8 cellular contexts compared by ENCODE assay signal in the genomic region with DNA sequence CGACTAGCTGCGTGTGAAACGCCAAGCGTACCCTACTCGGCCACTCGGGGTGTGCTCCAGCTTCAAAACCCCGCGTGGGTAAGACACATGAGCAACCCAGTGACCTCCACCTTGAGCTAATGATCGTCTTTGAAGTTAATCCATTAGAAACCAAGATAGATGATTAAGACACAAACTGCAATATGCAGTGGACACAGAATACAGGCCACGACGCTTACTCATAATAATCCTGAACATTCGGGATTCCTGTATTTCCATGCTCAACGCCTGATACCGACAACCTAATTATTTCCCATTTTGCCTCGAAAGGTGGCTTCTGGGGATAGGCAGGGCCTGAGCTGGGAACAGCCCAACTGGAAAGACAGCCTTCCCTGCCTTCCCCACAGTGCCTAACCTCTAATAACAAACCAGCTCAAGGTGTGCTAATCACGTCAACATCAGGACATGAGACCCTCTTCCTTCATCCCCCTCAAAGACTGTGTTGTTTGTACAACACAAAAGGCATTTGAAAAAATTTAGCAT. TPM values are rescaled to one million over a fixed set of nuclear protein-coding genes. Genes with fewer than 3 reads are reported as not detected.
DNase-seq lines count a peak whose midpoint lies in the region; ATAC-seq, FAIRE-seq and TF ChIP-seq lines count a peak whose summit lies in the region.

No MANE protein-coding gene starts in this region.

- H3K27ac ChIP-seq in right atrium auricular region (peak overlapping the region in 1 of 2 donors; percentile 31), astrocyte (ENCODE audit: low read depth, low read length) (no peak overlapping the region), lung (ENCODE audit: low read depth in 1 of 2, low read length in 1 of 2) (peak overlapping the region in 1 of 2 donors; percentile 28)

- TF ChIP-seq CTCF in right atrium auricular region (IDR thresholded peaks at IDR 0.05) (no peak), astrocyte (IDR thresholded peaks at IDR 0.05; ENCODE audit: insufficient read depth, low read depth, low read length) (no peak), lung (IDR thresholded peaks at IDR 0.05; ENCODE audit: control extremely low read depth, extremely low read depth) (no peak)

- H3K27ac Mint-ChIP-seq in astrocyte (ENCODE audit: unreplicated experiment), result no peak overlapping the region

- no peaks in the 10 kb centered on the region for H3K9me3 ChIP-seq in right atrium auricular region
- H3K9me3 ChIP-seq in astrocyte (ENCODE audit: insufficient read depth, low read depth, low read length), result no peaks in the 10 kb centered on the region
- H3K9me3 ChIP-seq in lung (ENCODE audit: control insufficient read depth in 2 of 2, insufficient read depth in 1 of 2, low read length in 1 of 2), result no peaks in the 10 kb centered on the region

- DNase-seq in right atrium auricular region (ENCODE audit: low spot score) (no peak), left ventricle myocardium superior (no peak), astrocyte (ENCODE audit: low read depth) (no peak), lung (ENCODE audit: low spot score) (no peak), KG1 (lab: John Stamatoyannopoulos, UW) (no peak)
- no peak for DNase-seq in effector CD4-positive, alpha-beta T cell

- H3K36me3 Mint-ChIP-seq in astrocyte (ENCODE audit: low read depth, unreplicated experiment), result peaks cover 1% of the 10 kb centered on the region

- 17 to 23% methylated on average over 16 of the region's 16 CpGs for WGBS in lung, 2 donors

- H3K36me3 ChIP-seq in right atrium auricular region (peaks cover 21% of the 10 kb centered on the region), astrocyte (ENCODE audit: insufficient read depth, low read length) (peaks cover 17% of the 10 kb centered on the region), lung (ENCODE audit: control insufficient read depth in 2 of 2, insufficient read depth in 2 of 2, low read length in 2 of 2) (peaks cover 9 to 18% of the 10 kb centered on the region in 2 donors)

- peak overlapping the region; percentile 57 for H3K9ac ChIP-seq in astrocyte (ENCODE audit: low read length)

- H3K4me1 ChIP-seq in right atrium auricular region, result peaks cover 0 to 18% of the 10 kb centered on the region in 2 donors
- H3K4me1 ChIP-seq in astrocyte (ENCODE audit: insufficient read depth, low read length), result peaks cover 14% of the 10 kb centered on the region
- peaks cover 5 to 10% of the 10 kb centered on the region in 2 donors for H3K4me1 ChIP-seq in lung (ENCODE audit: control insufficient read depth in 2 of 2, insufficient read depth in 2 of 2, low read length in 2 of 2)

- no peaks in the 10 kb centered on the region for H3K27me3 ChIP-seq in right atrium auricular region
- H3K27me3 ChIP-seq in astrocyte (ENCODE audit: insufficient read depth, low read length), result no peaks in the 10 kb centered on the region
- H3K27me3 ChIP-seq in lung (ENCODE audit: control insufficient read depth, insufficient read depth), result no peaks in the 10 kb centered on the region

- peak overlapping the region; percentile 88 for H3K4me3 Mint-ChIP-seq in astrocyte (ENCODE audit: unreplicated experiment)

- intact Hi-C loops in left ventricle myocardium superior (cut with micrococcal nuclease), result no loop called here

- peaks cover 27% of the 10 kb centered on the region for H4K20me1 ChIP-seq in astrocyte (ENCODE audit: insufficient read depth, low read length)

- FAIRE-seq in astrocyte (lab: Jason Lieb, UNC), result no peak

- H2AFZ ChIP-seq in astrocyte (ENCODE audit: low read depth, low read length), result peak overlapping the region; percentile 67

- ATAC-seq in left ventricle myocardium superior, result no peak
- ATAC-seq in lung (ENCODE audit: insufficient read depth, low FRiP score), result no peak
- ATAC-seq in GM21526 (IDR thresholded peaks at IDR 0.05; ENCODE audit: low FRiP score, unreplicated experiment), result no peak
- no peak for ATAC-seq in HG03095 (IDR thresholded peaks at IDR 0.05; ENCODE audit: unreplicated experiment)

- H3K4me3 ChIP-seq in right atrium auricular region (peak overlapping the region; percentile 35 to 73), astrocyte (ENCODE audit: insufficient read depth, low read depth, low read length) (peak overlapping the region; percentile 66), lung (peak overlapping the region; percentile 30)

- H3K9me3 Mint-ChIP-seq in astrocyte (ENCODE audit: unreplicated experiment), result no peaks in the 10 kb centered on the region

- peaks cover 30% of the 10 kb centered on the region for H3K79me2 ChIP-seq in astrocyte (ENCODE audit: insufficient read depth, low read length)

- peak overlapping the region; percentile 95 for H3K4me2 ChIP-seq in astrocyte (ENCODE audit: low read length)

- no peaks in the 10 kb centered on the region for H3K27me3 Mint-ChIP-seq in astrocyte (ENCODE audit: low read depth, unreplicated experiment)

- peaks cover 20% of the 10 kb centered on the region for H3K4me1 Mint-ChIP-seq in astrocyte (ENCODE audit: low read depth, unreplicated experiment)

RNA-seq across cellular contexts. Expression of a gene that starts 0.5 kb away (rescaled TPM):
- total RNA-seq in right atrium auricular region (10 to 100 TPM; 67.8 to 73.9 TPM), left ventricle myocardium superior (57.5 TPM), astrocyte (27.6 and 27.8 TPM in 2 replicates), lung (10 to 100 TPM; 21.0 to 46.2 TPM)
- 10 to 100 TPM; 30.7 to 64.7 TPM for polyA plus RNA-seq in lung

RNA-seq across cellular contexts. Expression of a gene that starts 42.0 kb away (rescaled TPM):
- total RNA-seq in right atrium auricular region (10 to 100 TPM; 10.2 to 17.9 TPM), left ventricle myocardium superior (30.4 TPM), astrocyte (101 and 106 TPM in 2 replicates), lung (10 to 100 TPM; 49.2 to 56.3 TPM)
- 10 to 100 TPM; 24.1 to 64.0 TPM for polyA plus RNA-seq in lung
